9 cellular contexts compared by ENCODE assay signal in genomic region chrX:40945366-40945713, GRCh38.
DNase-seq lines count a peak whose midpoint lies in the region; ATAC-seq and TF ChIP-seq lines count a peak whose summit lies in the region.
"Had no signal": no experiment of that assay in that cellular context is flagged by ENCODE, and none has a peak within 500 bp of the region (broad histone marks: within the 10 kb centered on the region; RNA-seq: fewer than 3 reads in every experiment).

No MANE protein-coding gene starts in this region.

- H3K9me3 Mint-ChIP-seq in activated CD4-positive, alpha-beta T cell treated with anti-CD3 and anti-CD28 coated beads, Interleukin-2, amount 10 ng/mL, durations not matched to agents 7 days and 5 days = no peaks in the 10 kb centered on the region

- peaks cover 0 to 5% of the 10 kb centered on the region in 2 donors for H3K4me1 ChIP-seq in gastrocnemius medialis

- POLR2A ChIA-PET in activated CD4-positive, alpha-beta T cell treated with anti-CD3 and anti-CD28 coated beads, Interleukin-2, amount 10 ng/mL, durations not matched to agents 7 days and 5 days (lab: Charles Lee) = no interaction called here

- H3K27me3 Mint-ChIP-seq in activated CD4-positive, alpha-beta T cell treated with anti-CD3 and anti-CD28 coated beads, Interleukin-2, amount 10 ng/mL, durations not matched to agents 7 days and 5 days = no peaks in the 10 kb centered on the region

- no peaks in the 10 kb centered on the region for H3K36me3 ChIP-seq in gastrocnemius medialis

- peaks cover 2% of the 10 kb centered on the region for H3K4me1 Mint-ChIP-seq in activated CD4-positive, alpha-beta T cell treated with anti-CD3 and anti-CD28 coated beads, Interleukin-2, amount 10 ng/mL, durations not matched to agents 7 days and 5 days

- no peak overlapping the region for H3K4me3 ChIP-seq in fibroblast of pulmonary artery (replicated peaks; ENCODE audit: low read depth, low read length)
- H3K4me3 ChIP-seq in gastrocnemius medialis = no peak overlapping the region

- peak in 1 of 2 donors; percentile 10 for TF ChIP-seq POLR2A in gastrocnemius medialis (IDR thresholded peaks at IDR 0.05)

- peak overlapping the region; percentile 77 to 86 (median 81) for H3K27ac ChIP-seq in gastrocnemius medialis
- H3K27ac ChIP-seq: 22Rv1 had no signal

- TF ChIP-seq CTCF in fibroblast of pulmonary artery (IDR thresholded peaks at IDR 0.05; ENCODE audit: low read length, missing control alignments) (no peak), gastrocnemius medialis (IDR thresholded peaks at IDR 0.05 in 4 of 5, conservative IDR thresholded peaks at IDR 0.05 in 1 of 5) (no peak)

- H3K27me3 ChIP-seq in gastrocnemius medialis = no peaks in the 10 kb centered on the region

- H3K27ac Mint-ChIP-seq in activated CD4-positive, alpha-beta T cell treated with anti-CD3 and anti-CD28 coated beads, Interleukin-2, amount 10 ng/mL, durations not matched to agents 7 days and 5 days = no peak overlapping the region

- H3K36me3 Mint-ChIP-seq in activated CD4-positive, alpha-beta T cell treated with anti-CD3 and anti-CD28 coated beads, Interleukin-2, amount 10 ng/mL, durations not matched to agents 7 days and 5 days (ENCODE audit: low read depth) = no peaks in the 10 kb centered on the region

- CTCF ChIA-PET in activated CD4-positive, alpha-beta T cell treated with anti-CD3 and anti-CD28 coated beads, Interleukin-2, amount 10 ng/mL, durations not matched to agents 7 days and 5 days (lab: Charles Lee) = interaction anchor here (0.7 kb wide), 1 partner anchor 21 kb away, joined by 3 read pairs; no protein-coding TSS in a partner anchor

- no peak overlapping the region for H3K4me3 Mint-ChIP-seq in activated CD4-positive, alpha-beta T cell treated with anti-CD3 and anti-CD28 coated beads, Interleukin-2, amount 10 ng/mL, durations not matched to agents 7 days and 5 days

- in situ Hi-C loops in gastrocnemius medialis (cut with MboI; ENCODE audit: low sequenced_read_pairs in 4 of 4) = no loop called here

- intact Hi-C loops in gastrocnemius medialis (cut with DNase I; ENCODE audit: low total_unique reads) = loop anchor here (2.0 to 10.0 kb wide), 4 partner anchors 57 to 301 kb away; partner anchors contain the start of genes CXorf38 and USP9X

- peak; percentile 98 to 99 for ATAC-seq in gastrocnemius medialis

- DNase-seq in NCI-H1694 treated with DMSO at 0.1 percent for 48 hours (lab: John Stamatoyannopoulos, UW) (peak; percentile 34), NCI-H1694 (lab: John Stamatoyannopoulos, UW) (no peak), NOMO-1 treated with DMSO at 0.1 percent for 48 hours (lab: John Stamatoyannopoulos, UW; ENCODE audit: unreplicated experiment) (peak; percentile 75), fibroblast of pulmonary artery (ENCODE audit: low read depth) (peak; percentile 80), gastrocnemius medialis (peak; percentile 72 to 80)
- DNase-seq in activated CD4-positive, CD25-positive, alpha-beta regulatory T cell treated with anti-CD3 and anti-CD28 coated beads, Interleukin-2, amount 50 U/mL, for 72 hours = no peak
- no peak for DNase-seq in activated CD4-positive, alpha-beta T cell treated with anti-CD3 and anti-CD28 coated beads, Interleukin-2, amount 10 ng/mL, durations not matched to agents 7 days and 5 days
- no peak for DNase-seq in stimulated activated CD4-positive, alpha-beta T cell treated with anti-CD3 and anti-CD28 coated beads, Interleukin-4, amount 100 ng/mL, for 4 hours

- H3K9me3 ChIP-seq in gastrocnemius medialis = no peaks in the 10 kb centered on the region

Comparison
In these comparisons a context has a peak if more than half of its experiments do, and no peak if none do; other contexts are left out.
1. DNase-seq: peak in NCI-H1694 treated with DMSO at 0.1 percent for 48 hours (single experiment), NOMO-1 treated with DMSO at 0.1 percent for 48 hours (single experiment), fibroblast of pulmonary artery (single experiment) and gastrocnemius medialis (2 of 2); none in NCI-H1694 (single experiment), activated CD4-positive, CD25-positive, alpha-beta regulatory T cell treated with anti-CD3 and anti-CD28 coated beads, Interleukin-2, amount 50 U/mL, for 72 hours (single experiment), activated CD4-positive, alpha-beta T cell treated with anti-CD3 and anti-CD28 coated beads, Interleukin-2, amount 10 ng/mL, durations not matched to agents 7 days and 5 days (single experiment) and stimulated activated CD4-positive, alpha-beta T cell treated with anti-CD3 and anti-CD28 coated beads, Interleukin-4, amount 100 ng/mL, for 4 hours (0 of 2).